Comparison of ENCODE assay signal across 23 cellular contexts in genomic region chr11:66477256-66478201, GRCh38. TPM values are rescaled to one million over a fixed set of nuclear protein-coding genes. Genes with fewer than 3 reads are reported as not detected.
DNase-seq lines count a peak whose midpoint lies in the region; ATAC-seq and TF ChIP-seq lines count a peak whose summit lies in the region.
"Had no signal": no experiment of that assay in that cellular context is flagged by ENCODE, and none has a peak within 500 bp of the region (broad histone marks: within the 10 kb centered on the region; RNA-seq: fewer than 3 reads in every experiment).

No MANE protein-coding gene starts in this region.

- no peak for DNase-seq in activated naive CD4-positive, alpha-beta T cell treated with anti-CD3 and anti-CD28 coated beads, Interleukin-2, amount 10 ng/mL, durations not matched to agents 7 days and 5 days
- DNase-seq in activated naive CD4-positive, alpha-beta T cell treated with Interleukin-2 at 50 U/mL for 16 hours, result no peak
- no peak for DNase-seq in activated T-helper 2 cell treated with anti-CD3 and anti-CD28 coated beads, Interferon-gamma antibody, Interleukin-2, Interleukin-4, amounts not matched to agents 10 μg/mL and 5 μg/mL and 100 μg/mL, durations not matched to agents 14 hours and 24 hours and 36 hours (ENCODE audit: low spot score)
- DNase-seq in naive thymus-derived CD4-positive, alpha-beta T cell, result no peak
- DNase-seq in type B pancreatic cell (ENCODE audit: extremely low spot score, unreplicated experiment), result no peak
- no peak for DNase-seq in KBM-7
- no peak for DNase-seq in NCI-H1694 treated with DMSO at 0.1 percent for 48 hours (lab: John Stamatoyannopoulos, UW)
- DNase-seq: activated B cell treated with CpG ODN at 0.5 μM for 24 hours; activated CD8-positive, alpha-beta memory T cell treated with anti-CD3 and anti-CD28 coated beads for 24 hours; amygdala; caudate nucleus; DND-41; gastrocnemius medialis; nucleus accumbens; right cardiac atrium; SHP77 treated with DMSO at 0.1 percent for 48 hours; stimulated activated CD4-positive, alpha-beta T cell treated with anti-CD3 and anti-CD28 coated beads, Interleukin-15, amount 100 ng/mL, for 24 hours; T-helper 17 cell; testis had no signal

- no peak for TF ChIP-seq CTCF in type B pancreatic cell (conservative IDR thresholded peaks at IDR 0.05)

- H3K27me3 ChIP-seq in naive thymus-derived CD4-positive, alpha-beta T cell (ENCODE audit: control insufficient read depth in 2 of 2, insufficient read depth in 2 of 2, low read length in 2 of 2), result no peaks in the 10 kb centered on the region
- H3K27me3 ChIP-seq: gastrocnemius medialis, testis had no signal

- peak overlapping the region; percentile 62 for H3K27ac Mint-ChIP-seq in activated naive CD4-positive, alpha-beta T cell treated with anti-CD3 and anti-CD28 coated beads, Interleukin-2, amount 10 ng/mL, durations not matched to agents 7 days and 5 days
- no peak overlapping the region for H3K27ac Mint-ChIP-seq in activated T-helper 2 cell treated with anti-CD3 and anti-CD28 coated beads, Interferon-gamma antibody, Interleukin-2, Interleukin-4, amounts not matched to agents 10 μg/mL and 5 μg/mL and 100 μg/mL, durations not matched to agents 14 hours and 24 hours and 36 hours
- H3K27ac Mint-ChIP-seq in naive thymus-derived CD4-positive, alpha-beta T cell, result peak overlapping the region in 6 of 9 donors; percentile 35 to 90 (median 67)
- H3K27ac Mint-ChIP-seq in type B pancreatic cell, result peak overlapping the region; percentile 13
- H3K27ac Mint-ChIP-seq: activated B cell treated with CpG ODN at 0.5 μM for 24 hours had no signal

- peaks cover 3% of the 10 kb centered on the region for H3K36me3 Mint-ChIP-seq in activated naive CD4-positive, alpha-beta T cell treated with anti-CD3 and anti-CD28 coated beads, Interleukin-2, amount 10 ng/mL, durations not matched to agents 7 days and 5 days
- H3K36me3 Mint-ChIP-seq in activated T-helper 2 cell treated with anti-CD3 and anti-CD28 coated beads, Interferon-gamma antibody, Interleukin-2, Interleukin-4, amounts not matched to agents 10 μg/mL and 5 μg/mL and 100 μg/mL, durations not matched to agents 14 hours and 24 hours and 36 hours (ENCODE audit: low read depth), result peaks cover 17% of the 10 kb centered on the region
- peaks cover 0 to 13% (median 0%) of the 10 kb centered on the region in 5 donors for H3K36me3 Mint-ChIP-seq in naive thymus-derived CD4-positive, alpha-beta T cell
- H3K36me3 Mint-ChIP-seq in type B pancreatic cell, result peaks cover 4% of the 10 kb centered on the region

- H3K4me3 ChIP-seq in naive thymus-derived CD4-positive, alpha-beta T cell (ENCODE audit: low read length), result no peak overlapping the region
- H3K4me3 ChIP-seq: gastrocnemius medialis, testis had no signal

- POLR2A ChIA-PET in naive thymus-derived CD4-positive, alpha-beta T cell (lab: Charles Lee), result interaction anchor here (1.0 to 4.3 kb wide), 2 partner anchors 10 to 13 kb away, joined by 3 to 42 read pairs; partner anchors contain the start of gene PELI3

- H3K9me3 Mint-ChIP-seq in activated naive CD4-positive, alpha-beta T cell treated with anti-CD3 and anti-CD28 coated beads, Interleukin-2, amount 10 ng/mL, durations not matched to agents 7 days and 5 days, result no peaks in the 10 kb centered on the region
- H3K9me3 Mint-ChIP-seq in activated T-helper 2 cell treated with anti-CD3 and anti-CD28 coated beads, Interferon-gamma antibody, Interleukin-2, Interleukin-4, amounts not matched to agents 10 μg/mL and 5 μg/mL and 100 μg/mL, durations not matched to agents 14 hours and 24 hours and 36 hours, result no peaks in the 10 kb centered on the region
- no peaks in the 10 kb centered on the region for H3K9me3 Mint-ChIP-seq in naive thymus-derived CD4-positive, alpha-beta T cell
- no peaks in the 10 kb centered on the region for H3K9me3 Mint-ChIP-seq in type B pancreatic cell
- H3K9me3 Mint-ChIP-seq: activated B cell treated with CpG ODN at 0.5 μM for 24 hours; activated T-helper 17 cell treated with anti-CD3 and anti-CD28 coated beads, Interleukin-2, amount 50 U/mL, for 72 hours; CD14-positive monocyte had no signal

- no peak for ATAC-seq in naive thymus-derived CD4-positive, alpha-beta T cell
- ATAC-seq in GM21360 (IDR thresholded peaks at IDR 0.05; ENCODE audit: unreplicated experiment), result no peak
- ATAC-seq: activated T-helper 17 cell treated with anti-CD3 and anti-CD28 coated beads, Interleukin-2, amount 50 U/mL, for 72 hours; gastrocnemius medialis; right cardiac atrium; T-helper 17 cell had no signal

- H3K4me3 Mint-ChIP-seq in activated naive CD4-positive, alpha-beta T cell treated with anti-CD3 and anti-CD28 coated beads, Interleukin-2, amount 10 ng/mL, durations not matched to agents 7 days and 5 days, result peak overlapping the region; percentile 23
- peak overlapping the region; percentile 56 for H3K4me3 Mint-ChIP-seq in activated T-helper 2 cell treated with anti-CD3 and anti-CD28 coated beads, Interferon-gamma antibody, Interleukin-2, Interleukin-4, amounts not matched to agents 10 μg/mL and 5 μg/mL and 100 μg/mL, durations not matched to agents 14 hours and 24 hours and 36 hours (ENCODE audit: low read depth)
- peak overlapping the region in 6 of 10 donors; percentile 39 to 88 (median 53) for H3K4me3 Mint-ChIP-seq in naive thymus-derived CD4-positive, alpha-beta T cell
- peak overlapping the region; percentile 78 for H3K4me3 Mint-ChIP-seq in type B pancreatic cell
- H3K4me3 Mint-ChIP-seq: activated B cell treated with CpG ODN at 0.5 μM for 24 hours, CD14-positive monocyte had no signal

- peaks cover 27% of the 10 kb centered on the region for H3K4me1 Mint-ChIP-seq in activated naive CD4-positive, alpha-beta T cell treated with anti-CD3 and anti-CD28 coated beads, Interleukin-2, amount 10 ng/mL, durations not matched to agents 7 days and 5 days
- peaks cover 17% of the 10 kb centered on the region for H3K4me1 Mint-ChIP-seq in activated T-helper 2 cell treated with anti-CD3 and anti-CD28 coated beads, Interferon-gamma antibody, Interleukin-2, Interleukin-4, amounts not matched to agents 10 μg/mL and 5 μg/mL and 100 μg/mL, durations not matched to agents 14 hours and 24 hours and 36 hours (ENCODE audit: low read depth)
- peaks cover 8 to 36% (median 17%) of the 10 kb centered on the region in 7 donors for H3K4me1 Mint-ChIP-seq in naive thymus-derived CD4-positive, alpha-beta T cell
- peaks cover 19% of the 10 kb centered on the region for H3K4me1 Mint-ChIP-seq in type B pancreatic cell (ENCODE audit: unreplicated experiment)
- H3K4me1 Mint-ChIP-seq: activated T-helper 17 cell treated with anti-CD3 and anti-CD28 coated beads, Interleukin-2, amount 50 U/mL, for 72 hours had no signal

- in situ Hi-C loops in KBM-7 (cut with MboI; ENCODE audit: low pct_unique_long_range_greater_than_20kb, low sequenced_read_pairs), result no loop called here

- peaks cover 9 to 14% of the 10 kb centered on the region in 2 donors for H3K4me1 ChIP-seq in naive thymus-derived CD4-positive, alpha-beta T cell (ENCODE audit: control insufficient read depth in 2 of 2, insufficient read depth in 2 of 2, low read length in 2 of 2)

- CTCF ChIA-PET in activated naive CD4-positive, alpha-beta T cell treated with anti-CD3 and anti-CD28 coated beads, Interleukin-2, amount 10 ng/mL, durations not matched to agents 7 days and 5 days (lab: Charles Lee), result interaction anchor here (0.7 to 2.1 kb wide), 5 partner anchors 14 to 70 kb away, joined by 3 to 7 read pairs (median 4); partner anchors contain the start of gene MRPL11
- CTCF ChIA-PET in naive thymus-derived CD4-positive, alpha-beta T cell (lab: Charles Lee), result interaction anchor here (0.5 to 2.6 kb wide), 2 partner anchors 38 to 203 kb away, joined by 4 to 12 read pairs; partner anchors contain the start of gene MRPL11

- H3K36me3 ChIP-seq in naive thymus-derived CD4-positive, alpha-beta T cell (ENCODE audit: control insufficient read depth in 2 of 3, insufficient read depth in 3 of 3, low read length in 3 of 3), result peaks cover 0 to 16% (median 0%) of the 10 kb centered on the region in 3 experiments

- H3K9me3 ChIP-seq in naive thymus-derived CD4-positive, alpha-beta T cell (ENCODE audit: control insufficient read depth in 2 of 3, low read length in 3 of 3), result no peaks in the 10 kb centered on the region
- H3K9me3 ChIP-seq: gastrocnemius medialis, testis had no signal

- no peaks in the 10 kb centered on the region for H3K27me3 Mint-ChIP-seq in activated naive CD4-positive, alpha-beta T cell treated with anti-CD3 and anti-CD28 coated beads, Interleukin-2, amount 10 ng/mL, durations not matched to agents 7 days and 5 days
- no peaks in the 10 kb centered on the region for H3K27me3 Mint-ChIP-seq in activated T-helper 2 cell treated with anti-CD3 and anti-CD28 coated beads, Interferon-gamma antibody, Interleukin-2, Interleukin-4, amounts not matched to agents 10 μg/mL and 5 μg/mL and 100 μg/mL, durations not matched to agents 14 hours and 24 hours and 36 hours (ENCODE audit: low read depth)
- H3K27me3 Mint-ChIP-seq in naive thymus-derived CD4-positive, alpha-beta T cell, result no peaks in the 10 kb centered on the region
- no peaks in the 10 kb centered on the region for H3K27me3 Mint-ChIP-seq in type B pancreatic cell
- H3K27me3 Mint-ChIP-seq: activated B cell treated with CpG ODN at 0.5 μM for 24 hours; activated T-helper 17 cell treated with anti-CD3 and anti-CD28 coated beads, Interleukin-2, amount 50 U/mL, for 72 hours; T-helper 17 cell had no signal

- intact Hi-C loops in activated T-helper 2 cell treated with anti-CD3 and anti-CD28 coated beads, Interferon-gamma antibody, Interleukin-2, Interleukin-4, amounts not matched to agents 10 μg/mL and 5 μg/mL and 100 μg/mL, durations not matched to agents 14 hours and 24 hours and 36 hours (cut with micrococcal nuclease), result no loop called here
- intact Hi-C loops in naive thymus-derived CD4-positive, alpha-beta T cell (cut with micrococcal nuclease), result no loop called here

- H3K27ac ChIP-seq in naive thymus-derived CD4-positive, alpha-beta T cell (ENCODE audit: low read depth, low read length), result no peak overlapping the region
- H3K27ac ChIP-seq: gastrocnemius medialis, testis had no signal

RNA-seq across cellular contexts. Expression of gene DPP3, which starts 2.7 kb away (rescaled TPM):
- 109 and 119 TPM in 2 replicates for total RNA-seq in activated T-helper 2 cell treated with anti-CD3 and anti-CD28 coated beads, Interferon-gamma antibody, Interleukin-2, Interleukin-4, amounts not matched to agents 10 μg/mL and 5 μg/mL and 100 μg/mL, durations not matched to agents 14 hours and 24 hours and 36 hours
- total RNA-seq in naive thymus-derived CD4-positive, alpha-beta T cell, result 10 to 100 TPM; 15.8 to 75.7 (median 19.4) TPM
- polyA plus RNA-seq in naive thymus-derived CD4-positive, alpha-beta T cell, result 10 to 100 TPM; 18.6 to 22.2 TPM
- total RNA-seq in type B pancreatic cell (ENCODE audit: low replicate concordance), result 42.7 and 44.0 TPM in 2 replicates

RNA-seq across cellular contexts. Expression of gene PELI3, which starts 10.8 kb away (rescaled TPM):
- 14.6 and 15.7 TPM in 2 replicates for total RNA-seq in activated T-helper 2 cell treated with anti-CD3 and anti-CD28 coated beads, Interferon-gamma antibody, Interleukin-2, Interleukin-4, amounts not matched to agents 10 μg/mL and 5 μg/mL and 100 μg/mL, durations not matched to agents 14 hours and 24 hours and 36 hours
- 10 to 100 TPM; 10.6 to 27.3 (median 18.6) TPM for total RNA-seq in naive thymus-derived CD4-positive, alpha-beta T cell
- 1 to 10 TPM; 5.2 to 8.4 TPM for polyA plus RNA-seq in naive thymus-derived CD4-positive, alpha-beta T cell
- 17.9 and 25.0 TPM in 2 replicates for total RNA-seq in type B pancreatic cell (ENCODE audit: low replicate concordance)

RNA-seq across cellular contexts. Expression of gene BBS1, which starts 32.9 kb away (rescaled TPM):
- total RNA-seq in activated T-helper 2 cell treated with anti-CD3 and anti-CD28 coated beads, Interferon-gamma antibody, Interleukin-2, Interleukin-4, amounts not matched to agents 10 μg/mL and 5 μg/mL and 100 μg/mL, durations not matched to agents 14 hours and 24 hours and 36 hours, result 12.6 and 14.9 TPM in 2 replicates
- total RNA-seq in naive thymus-derived CD4-positive, alpha-beta T cell, result 10 to 100 TPM; 16.9 to 38.2 (median 23.6) TPM
- polyA plus RNA-seq in naive thymus-derived CD4-positive, alpha-beta T cell, result 10 to 100 TPM in 1 of 2 donors, 1 to 10 TPM in 1; 9.6 to 13.9 TPM
- total RNA-seq in type B pancreatic cell (ENCODE audit: low replicate concordance), result 43.1 and 71.8 TPM in 2 replicates

RNA-seq across cellular contexts. Expression of gene MRPL11, which starts 38.9 kb away (rescaled TPM):
- total RNA-seq in activated T-helper 2 cell treated with anti-CD3 and anti-CD28 coated beads, Interferon-gamma antibody, Interleukin-2, Interleukin-4, amounts not matched to agents 10 μg/mL and 5 μg/mL and 100 μg/mL, durations not matched to agents 14 hours and 24 hours and 36 hours, result 92.9 and 96.1 TPM in 2 replicates
- 10 to 100 TPM; 23.5 to 64.1 (median 24.0) TPM for total RNA-seq in naive thymus-derived CD4-positive, alpha-beta T cell
- polyA plus RNA-seq in naive thymus-derived CD4-positive, alpha-beta T cell, result 10 to 100 TPM; 83.2 to 89.3 TPM
- total RNA-seq in type B pancreatic cell (ENCODE audit: low replicate concordance), result 53.0 and 69.8 TPM in 2 replicates

RNA-seq across cellular contexts. Expression of gene NPAS4, which starts 56.7 kb away (rescaled TPM):
- 0.09 and 0.16 TPM in 2 replicates for total RNA-seq in activated T-helper 2 cell treated with anti-CD3 and anti-CD28 coated beads, Interferon-gamma antibody, Interleukin-2, Interleukin-4, amounts not matched to agents 10 μg/mL and 5 μg/mL and 100 μg/mL, durations not matched to agents 14 hours and 24 hours and 36 hours
- under 1 TPM in 1 of 5 experiments, not detected in 4; 0.53 TPM for total RNA-seq in naive thymus-derived CD4-positive, alpha-beta T cell
- not detected for polyA plus RNA-seq in naive thymus-derived CD4-positive, alpha-beta T cell
- total RNA-seq in type B pancreatic cell (ENCODE audit: low replicate concordance), result 0.14 and 0.77 TPM in 2 replicates
- total RNA-seq: activated B cell treated with CpG ODN at 0.5 μM for 24 hours, gastrocnemius medialis, mesenteric fat pad, T-helper 17 cell had no signal
- polyA plus RNA-seq: CD14-positive monocyte had no signal

Comparison
In these comparisons a context has a peak if more than half of its experiments do, and no peak if none do; other contexts are left out.
1. H3K4me3 Mint-ChIP-seq: peak in every context shown above with its lines; median percentile 78 in type B pancreatic cell; 56 in activated T-helper 2 cell treated with anti-CD3 and anti-CD28 coated beads, Interferon-gamma antibody, Interleukin-2, Interleukin-4, amounts not matched to agents 10 μg/mL and 5 μg/mL and 100 μg/mL, durations not matched to agents 14 hours and 24 hours and 36 hours; 53 in naive thymus-derived CD4-positive, alpha-beta T cell; 23 in activated naive CD4-positive, alpha-beta T cell treated with anti-CD3 and anti-CD28 coated beads, Interleukin-2, amount 10 ng/mL, durations not matched to agents 7 days and 5 days.